In genomic region chr17:48612456-48612853, GRCh38 we compare ENCODE assay signal across 9 cellular contexts. TPM values are rescaled to one million over a fixed set of nuclear protein-coding genes. Genes with fewer than 3 reads are reported as not detected.
DNase-seq lines count a peak whose midpoint lies in the region; ATAC-seq, FAIRE-seq and TF ChIP-seq lines count a peak whose summit lies in the region.
"Had no signal": no experiment of that assay in that cellular context is flagged by ENCODE, and none has a peak within 500 bp of the region (broad histone marks: within the 10 kb centered on the region; RNA-seq: fewer than 3 reads in every experiment).

No MANE protein-coding gene starts in this region.

- no peaks in the 10 kb centered on the region; the same call in 2 of the 3 replicates for H3K36me3 Mint-ChIP-seq in GM23338 (ENCODE audit: low read depth)
- H3K36me3 Mint-ChIP-seq in activated T-helper 1 cell treated with anti-CD3 and anti-CD28 coated beads, Interleukin-12 subunit alpha, Interleukin-12 subunit beta, Interleukin-2, Interleukin-4 antibody, amounts not matched to agents 30 ng/mL and 10 ng/mL and 1 ng/mL, durations not matched to agents 14 hours and 24 hours and 36 hours (ENCODE audit: low read depth): no peaks in the 10 kb centered on the region

- TF ChIP-seq CTCF in AG04449 (IDR thresholded peaks at IDR 0.05; ENCODE audit: insufficient read depth, low read length, missing control alignments) (no peak), GM23338 (conservative IDR thresholded peaks at IDR 0.05; ENCODE audit: low read depth in 2 of 2) (no peak)

- H3K4me3 Mint-ChIP-seq in GM23338: peak overlapping the region; percentile 2; the same call in 1 of the 3 replicates
- peak overlapping the region; percentile 76 for H3K4me3 Mint-ChIP-seq in activated T-helper 1 cell treated with anti-CD3 and anti-CD28 coated beads, Interleukin-12 subunit alpha, Interleukin-12 subunit beta, Interleukin-2, Interleukin-4 antibody, amounts not matched to agents 30 ng/mL and 10 ng/mL and 1 ng/mL, durations not matched to agents 14 hours and 24 hours and 36 hours

- H3K36me3 ChIP-seq in GM23338 (ENCODE audit: insufficient read depth) (no peaks in the 10 kb centered on the region), muscle layer of colon (ENCODE audit: insufficient read depth, low read length) (no peaks in the 10 kb centered on the region)

- H3K4me1 ChIP-seq in GM23338 (ENCODE audit: insufficient read depth) (peaks cover 37% of the 10 kb centered on the region; the same call in 1 of the 2 replicates), muscle layer of colon (ENCODE audit: insufficient read depth, low read length) (peaks cover 3% of the 10 kb centered on the region)

- H3K9me2 ChIP-seq in GM23338 (ENCODE audit: insufficient read depth): no peaks in the 10 kb centered on the region

- H3K9me3 Mint-ChIP-seq in GM23338: peaks cover 7% of the 10 kb centered on the region; the same call in 2 of the 3 replicates
- H3K9me3 Mint-ChIP-seq in activated T-helper 1 cell treated with anti-CD3 and anti-CD28 coated beads, Interleukin-12 subunit alpha, Interleukin-12 subunit beta, Interleukin-2, Interleukin-4 antibody, amounts not matched to agents 30 ng/mL and 10 ng/mL and 1 ng/mL, durations not matched to agents 14 hours and 24 hours and 36 hours: no peaks in the 10 kb centered on the region

- no peak for FAIRE-seq in HTR-8/SVneo (lab: Jason Lieb, UNC)

- peaks cover 38% of the 10 kb centered on the region for H3F3A ChIP-seq in GM23338 (replicated peaks; ENCODE audit: low read depth)

- ATAC-seq in GM23338 (no peak), HG02981 (IDR thresholded peaks at IDR 0.05; ENCODE audit: unreplicated experiment) (no peak), HG03571 (IDR thresholded peaks at IDR 0.05; ENCODE audit: unreplicated experiment) (no peak), HG03025 (IDR thresholded peaks at IDR 0.05; ENCODE audit: low FRiP score, unreplicated experiment) (no peak)

- H3K27ac Mint-ChIP-seq in GM23338: no peak overlapping the region
- H3K27ac Mint-ChIP-seq in activated T-helper 1 cell treated with anti-CD3 and anti-CD28 coated beads, Interleukin-12 subunit alpha, Interleukin-12 subunit beta, Interleukin-2, Interleukin-4 antibody, amounts not matched to agents 30 ng/mL and 10 ng/mL and 1 ng/mL, durations not matched to agents 14 hours and 24 hours and 36 hours: peak overlapping the region; percentile 37

- H4K20me1 ChIP-seq in GM23338 (replicated peaks; ENCODE audit: insufficient read depth): peaks cover 53% of the 10 kb centered on the region

- H3K9ac ChIP-seq in muscle layer of colon (ENCODE audit: low read length): no peak overlapping the region

- CTCF ChIA-PET in AG04449 (lab: Yijun Ruan, JAX): interaction anchor here (0.6 to 12.1 kb wide), 20 partner anchors 9 to 634 kb away, joined by 3 to 185 read pairs (median 5); partner anchors contain the start of gene HOXB5

- H3K27ac ChIP-seq in GM23338 (ENCODE audit: low read depth) (no peak overlapping the region), muscle layer of colon (ENCODE audit: low read depth, low read length) (no peak overlapping the region)

- H2AFZ ChIP-seq in GM23338: no peak overlapping the region; the same call in 1 of the 2 replicates

- H3K27me3 ChIP-seq in GM23338 (ENCODE audit: insufficient read depth) (peaks cover 100% of the 10 kb centered on the region), muscle layer of colon (ENCODE audit: control insufficient read depth in 1 of 2, insufficient read depth in 2 of 2, low read length in 2 of 2) (peaks cover 44 to 76% of the 10 kb centered on the region in 2 donors)

- DNase-seq in AG04449 (ENCODE audit: low read depth, low spot score): no peak
- DNase-seq in GM23338 (ENCODE audit: low spot score): no peak
- DNase-seq in activated T-helper 1 cell treated with anti-CD3 and anti-CD28 coated beads, Interleukin-12 subunit alpha, Interleukin-12 subunit beta, Interleukin-2, Interleukin-4 antibody, amounts not matched to agents 30 ng/mL and 10 ng/mL and 1 ng/mL, durations not matched to agents 14 hours and 24 hours and 36 hours (ENCODE audit: low spot score): no peak
- DNase-seq in HTR-8/SVneo (ENCODE audit: insufficient read length, low spot score): no peak

- no peaks in the 10 kb centered on the region for H3K9me3 ChIP-seq in muscle layer of colon (ENCODE audit: low read length)

- H3K27me3 Mint-ChIP-seq in GM23338 (ENCODE audit: insufficient read depth, low read depth, poor library complexity): peaks cover 99% of the 10 kb centered on the region
- peaks cover 84% of the 10 kb centered on the region for H3K27me3 Mint-ChIP-seq in activated T-helper 1 cell treated with anti-CD3 and anti-CD28 coated beads, Interleukin-12 subunit alpha, Interleukin-12 subunit beta, Interleukin-2, Interleukin-4 antibody, amounts not matched to agents 30 ng/mL and 10 ng/mL and 1 ng/mL, durations not matched to agents 14 hours and 24 hours and 36 hours (ENCODE audit: insufficient read depth)

- POLR2A ChIA-PET in AG04449 (lab: Yijun Ruan, JAX): interaction anchor here (0.7 to 1.4 kb wide), 10 partner anchors 8 to 564 kb away, joined by 3 to 6 read pairs (median 4); partner anchors contain the start of genes HOXB3, HOXB5, HOXB6 and NFE2L1

- peak overlapping the region; percentile 60 for H3K4me2 ChIP-seq in GM23338

- H3K4me3 ChIP-seq in AG04449 (ENCODE audit: low read depth, low read length) (peak overlapping the region; percentile 67), GM23338 (no peak overlapping the region), muscle layer of colon (ENCODE audit: low read depth in 1 of 2, low read length in 2 of 2) (peak overlapping the region; percentile 18 to 45)

- peaks cover 24% of the 10 kb centered on the region for H3K4me1 Mint-ChIP-seq in GM23338
- H3K4me1 Mint-ChIP-seq in activated T-helper 1 cell treated with anti-CD3 and anti-CD28 coated beads, Interleukin-12 subunit alpha, Interleukin-12 subunit beta, Interleukin-2, Interleukin-4 antibody, amounts not matched to agents 30 ng/mL and 10 ng/mL and 1 ng/mL, durations not matched to agents 14 hours and 24 hours and 36 hours (ENCODE audit: low read depth): peaks cover 39% of the 10 kb centered on the region

- intact Hi-C loops in activated T-helper 1 cell treated with anti-CD3 and anti-CD28 coated beads, Interleukin-12 subunit alpha, Interleukin-12 subunit beta, Interleukin-2, Interleukin-4 antibody, amounts not matched to agents 30 ng/mL and 10 ng/mL and 1 ng/mL, durations not matched to agents 14 hours and 24 hours and 36 hours (cut with micrococcal nuclease): loop anchor here (2.0 to 10.0 kb wide), 3 partner anchors 110 to 768 kb away; partner anchors contain the start of genes IGF2BP1, PRAC1, PRAC2 and SCRN2

- H3K79me2 ChIP-seq in GM23338 (replicated peaks; ENCODE audit: insufficient read depth): no peaks in the 10 kb centered on the region

RNA-seq across cellular contexts. Expression of gene HOXB7, which starts 1.6 kb away (rescaled TPM):
- not detected in 2 replicates for total RNA-seq in GM23338 (2014; rRNA removed; shearing (Covaris generic))
- not detected in 2 replicates for polyA plus RNA-seq in GM23338 (2016; fragmentation: Nextera tagmentation; extraction: Ambion mirVana)
- 0.49 and 0.51 TPM in 2 replicates for total RNA-seq in activated T-helper 1 cell treated with anti-CD3 and anti-CD28 coated beads, Interleukin-12 subunit alpha, Interleukin-12 subunit beta, Interleukin-2, Interleukin-4 antibody, amounts not matched to agents 30 ng/mL and 10 ng/mL and 1 ng/mL, durations not matched to agents 14 hours and 24 hours and 36 hours
- total RNA-seq: temporal lobe had no signal

RNA-seq across cellular contexts. Expression of gene HOXB8, which starts 2.6 kb away (rescaled TPM):
- total RNA-seq in GM23338 (2014; rRNA removed; shearing (Covaris generic)): not detected in 2 replicates
- not detected in 2 replicates for polyA plus RNA-seq in GM23338 (2016; fragmentation: Nextera tagmentation; extraction: Ambion mirVana)
- total RNA-seq in activated T-helper 1 cell treated with anti-CD3 and anti-CD28 coated beads, Interleukin-12 subunit alpha, Interleukin-12 subunit beta, Interleukin-2, Interleukin-4 antibody, amounts not matched to agents 30 ng/mL and 10 ng/mL and 1 ng/mL, durations not matched to agents 14 hours and 24 hours and 36 hours: not detected in 2 replicates

RNA-seq across cellular contexts. Expression of gene HOXB6, which starts 7.7 kb away (rescaled TPM):
- total RNA-seq in GM23338 (2014; rRNA removed; shearing (Covaris generic)): not detected in 2 replicates
- polyA plus RNA-seq in GM23338 (2016; fragmentation: Nextera tagmentation; extraction: Ambion mirVana): not detected in 2 replicates
- 0.71 and 0.99 TPM in 2 replicates for total RNA-seq in activated T-helper 1 cell treated with anti-CD3 and anti-CD28 coated beads, Interleukin-12 subunit alpha, Interleukin-12 subunit beta, Interleukin-2, Interleukin-4 antibody, amounts not matched to agents 30 ng/mL and 10 ng/mL and 1 ng/mL, durations not matched to agents 14 hours and 24 hours and 36 hours
- total RNA-seq: temporal lobe had no signal

RNA-seq across cellular contexts. Expression of gene HOXB9, which starts 13.7 kb away (rescaled TPM):
- total RNA-seq in GM23338 (2014; rRNA removed; shearing (Covaris generic)): not detected in 2 replicates
- polyA plus RNA-seq in GM23338 (2016; fragmentation: Nextera tagmentation; extraction: Ambion mirVana): not detected in 2 replicates
- 0.27 and 0.39 TPM in 2 replicates for total RNA-seq in activated T-helper 1 cell treated with anti-CD3 and anti-CD28 coated beads, Interleukin-12 subunit alpha, Interleukin-12 subunit beta, Interleukin-2, Interleukin-4 antibody, amounts not matched to agents 30 ng/mL and 10 ng/mL and 1 ng/mL, durations not matched to agents 14 hours and 24 hours and 36 hours
- total RNA-seq: temporal lobe had no signal

RNA-seq across cellular contexts. Expression of gene HOXB5, which starts 18.9 kb away (rescaled TPM):
- not detected in 2 replicates for total RNA-seq in GM23338 (2014; rRNA removed; shearing (Covaris generic))
- polyA plus RNA-seq in GM23338 (2016; fragmentation: Nextera tagmentation; extraction: Ambion mirVana): not detected in 2 replicates
- 0.10 TPM in 1 of 2 replicates, not detected in the other for total RNA-seq in activated T-helper 1 cell treated with anti-CD3 and anti-CD28 coated beads, Interleukin-12 subunit alpha, Interleukin-12 subunit beta, Interleukin-2, Interleukin-4 antibody, amounts not matched to agents 30 ng/mL and 10 ng/mL and 1 ng/mL, durations not matched to agents 14 hours and 24 hours and 36 hours
- total RNA-seq: temporal lobe had no signal
